In the genomic region with DNA sequence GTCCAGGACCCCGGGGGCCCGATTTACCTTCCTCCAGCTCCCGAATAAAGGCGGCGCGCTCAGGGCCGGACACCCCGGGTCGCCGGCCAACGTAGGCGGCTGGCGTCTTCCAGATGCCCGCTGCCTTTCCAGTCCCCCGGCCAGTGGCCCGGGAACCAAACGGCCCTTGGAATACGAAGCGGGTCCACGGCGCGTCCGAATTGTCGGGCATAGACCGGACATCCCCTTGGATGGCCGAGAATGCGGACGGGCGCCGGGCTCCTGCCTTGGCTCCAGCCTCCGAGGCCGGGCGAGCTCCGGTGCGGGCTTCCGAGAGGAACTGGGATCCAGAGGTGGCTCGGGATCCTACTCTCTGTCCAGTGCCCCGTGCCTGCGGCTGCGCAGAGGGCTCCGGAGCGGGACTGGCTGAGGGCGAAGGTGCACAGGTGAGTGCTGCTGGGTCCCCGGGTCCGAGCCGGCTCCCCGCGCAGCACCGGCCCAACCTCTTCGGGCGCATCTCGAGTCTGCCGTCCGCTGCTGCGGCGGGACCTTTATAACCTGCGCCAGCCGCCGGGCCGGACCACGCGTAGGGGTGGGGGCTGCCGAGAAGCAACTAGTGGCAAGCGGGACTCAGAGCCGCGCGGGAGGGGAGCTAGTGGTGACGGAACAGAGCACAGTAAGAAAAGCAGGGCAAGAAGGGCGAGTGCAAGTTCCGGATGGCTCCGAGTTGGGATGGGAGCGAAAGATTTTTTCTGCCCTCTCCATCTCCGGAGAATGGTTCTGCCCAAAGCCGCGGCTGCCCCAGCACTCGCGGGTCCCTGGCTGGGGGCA, we compare ENCODE assay signal across 8 cellular contexts. TPM values are rescaled to one million over a fixed set of nuclear protein-coding genes. Genes with fewer than 3 reads are reported as not detected.
A peak's percentile ranks its signal among the peaks of the same experiment; 100 is the strongest.
DNase-seq lines count a peak whose midpoint lies in the region; ATAC-seq and TF ChIP-seq lines count a peak whose summit lies in the region.

TSS of gene HAP1 (minus strand) at position 505 of the 810 bp plus-strand sequence. CDS start at position 496, 9 bp downstream.

- 0 to 1% methylated on average over 4 to 13 of the region's 77 CpGs for WGBS in gastroesophageal sphincter (ENCODE audit: low coverage in 1 of 2), 2 donors

- peak; percentile 9 for DNase-seq in A673 (ENCODE audit: low spot score)
- DNase-seq in activated T-cell treated with anti-CD3 and anti-CD28 coated beads, Interleukin-2, amount 50 U/mL, for 24 hours = peak; percentile 46
- no peak for DNase-seq in osteocyte (ENCODE audit: extremely low spot score, unreplicated experiment)

- H3K27me3 ChIP-seq in A673 (replicated peaks; ENCODE audit: insufficient read depth, low read depth, low read length, poor library complexity) = peaks cover 26% of the 10 kb centered on the region
- peaks cover 84% of the 10 kb centered on the region for H3K27me3 ChIP-seq in gastroesophageal sphincter

- no peaks in the 10 kb centered on the region for H3K36me3 Mint-ChIP-seq in activated T-cell treated with anti-CD3 and anti-CD28 coated beads, Interleukin-2, amount 50 U/mL, for 24 hours (ENCODE audit: low read depth)
- no peaks in the 10 kb centered on the region for H3K36me3 Mint-ChIP-seq in osteocyte (ENCODE audit: unreplicated experiment)

- H3K27ac ChIP-seq in A673 (ENCODE audit: low read depth, low read length, poor library complexity, severe bottlenecking) (no peak within 1 kb of the TSS), HEK293 (ENCODE audit: extremely low read depth, low read depth, low read length) (peak within 1 kb of the TSS; percentile 56; the same call in 1 of the 2 replicates), gastroesophageal sphincter (no peak within 1 kb of the TSS)

- CTCF ChIA-PET in A673 (lab: Charles Lee) = no interaction called here
- CTCF ChIA-PET in HEK293 (lab: Yijun Ruan, JAX) = interaction anchor here (0.5 to 1.3 kb wide), 6 partner anchors 52 to 157 kb away, joined by 3 to 9 read pairs (median 4); partner anchors contain the start of gene JUP

- POLR2A ChIA-PET in A673 (lab: Charles Lee; ENCODE audit: low non-redundant PET) = no interaction called here
- POLR2A ChIA-PET in HEK293 (lab: Yijun Ruan, JAX) = interaction anchor here (0.6 to 2.4 kb wide), 25 partner anchors 10 to 232 kb away, joined by 3 to 28 read pairs (median 5); partner anchors contain the start of genes ACLY, CNP, FKBP10 and JUP

- TF ChIP-seq POLR2A in gastroesophageal sphincter (IDR thresholded peaks at IDR 0.05) = peak in 1 of 2 donors; percentile 9

- no TSS peak for BruUV-seq in A673 (replicated peaks; lab: Mats Ljungman, UMichigan)

- H3K36me3 ChIP-seq in A673 (ENCODE audit: insufficient read depth, low read length, poor library complexity, severe bottlenecking) (no peaks in the 10 kb centered on the region), HEK293 (ENCODE audit: control insufficient read depth in 2 of 2, insufficient read depth in 1 of 2, low read length in 2 of 2) (peaks cover 0 to 6% of the 10 kb centered on the region in 2 experiments; a peak in 1 of 3 replicates), gastroesophageal sphincter (no peaks in the 10 kb centered on the region)

- intact Hi-C loops in A673 (cut with micrococcal nuclease; ENCODE audit: unreplicated experiment) = loop anchor here (10.0 kb wide), 1 partner anchor 150 kb away; no protein-coding TSS in a partner anchor

- H3K4me3 Mint-ChIP-seq in activated T-cell treated with anti-CD3 and anti-CD28 coated beads, Interleukin-2, amount 50 U/mL, for 24 hours = peak within 1 kb of the TSS; percentile 33
- H3K4me3 Mint-ChIP-seq in osteocyte (ENCODE audit: unreplicated experiment) = peak within 1 kb of the TSS; percentile 72

- H3K9me3 Mint-ChIP-seq in activated T-cell treated with anti-CD3 and anti-CD28 coated beads, Interleukin-2, amount 50 U/mL, for 24 hours = no peaks in the 10 kb centered on the region
- no peaks in the 10 kb centered on the region for H3K9me3 Mint-ChIP-seq in osteocyte (ENCODE audit: unreplicated experiment)

- no peak for TF ChIP-seq CTCF in A673 (conservative IDR thresholded peaks at IDR 0.05; ENCODE audit: low read depth, low read length)
- TF ChIP-seq CTCF in HEK293 (tag by site-specific recombination; IDR thresholded peaks at IDR 0.05) = no peak
- TF ChIP-seq CTCF in gastroesophageal sphincter (IDR thresholded peaks at IDR 0.05) = no peak
- TF ChIP-seq CTCF in osteocyte (IDR thresholded peaks at IDR 0.05) = no peak

- no peaks in the 10 kb centered on the region for H3K4me1 ChIP-seq in A673 (ENCODE audit: insufficient read depth, low read length, poor library complexity, severe bottlenecking)
- peaks cover 2% of the 10 kb centered on the region; the same call in 1 of the 2 replicates for H3K4me1 ChIP-seq in HEK293 (ENCODE audit: control insufficient read depth, insufficient read depth, low read length)
- H3K4me1 ChIP-seq in gastroesophageal sphincter = peaks cover 0 to 29% (median 16%) of the 10 kb centered on the region in 3 donors

- no peaks in the 10 kb centered on the region for H3K9me3 ChIP-seq in A673 (ENCODE audit: low read depth, low read length, poor library complexity, severe bottlenecking)
- H3K9me3 ChIP-seq in HEK293 (ENCODE audit: control insufficient read depth, insufficient read depth, low read depth, low read length) = no peaks in the 10 kb centered on the region
- H3K9me3 ChIP-seq in gastroesophageal sphincter = no peaks in the 10 kb centered on the region

- peak within 1 kb of the TSS; percentile 39 for H3K4me3 ChIP-seq in A673 (ENCODE audit: low read depth, low read length, poor library complexity, severe bottlenecking)
- H3K4me3 ChIP-seq in HEK293 (ENCODE audit: low read depth, low read length) = peak within 1 kb of the TSS; percentile 64
- peak within 1 kb of the TSS in 1 of 2 donors; percentile 49 for H3K4me3 ChIP-seq in gastroesophageal sphincter

- no peak within 1 kb of the TSS for H3K27ac Mint-ChIP-seq in activated T-cell treated with anti-CD3 and anti-CD28 coated beads, Interleukin-2, amount 50 U/mL, for 24 hours
- H3K27ac Mint-ChIP-seq in osteocyte (ENCODE audit: unreplicated experiment) = no peak within 1 kb of the TSS

- peaks cover 63% of the 10 kb centered on the region for H3K27me3 Mint-ChIP-seq in activated T-cell treated with anti-CD3 and anti-CD28 coated beads, Interleukin-2, amount 50 U/mL, for 24 hours
- H3K27me3 Mint-ChIP-seq in osteocyte (ENCODE audit: unreplicated experiment) = peaks cover 58% of the 10 kb centered on the region

- peak; percentile 42 for ATAC-seq in gastroesophageal sphincter
- no peak for ATAC-seq in GM21786 (IDR thresholded peaks at IDR 0.05; ENCODE audit: unreplicated experiment)
- ATAC-seq in GM18511 (IDR thresholded peaks at IDR 0.05; ENCODE audit: unreplicated experiment) = no peak
- no peak for ATAC-seq in GM21576 (IDR thresholded peaks at IDR 0.05; ENCODE audit: unreplicated experiment)

- no peak for TF ChIP-seq EP300 in gastroesophageal sphincter (IDR thresholded peaks at IDR 0.05)

- H3K4me1 Mint-ChIP-seq in activated T-cell treated with anti-CD3 and anti-CD28 coated beads, Interleukin-2, amount 50 U/mL, for 24 hours (ENCODE audit: low read depth) = peaks cover 6% of the 10 kb centered on the region
- H3K4me1 Mint-ChIP-seq in osteocyte (ENCODE audit: unreplicated experiment) = peaks cover 4% of the 10 kb centered on the region

TF ChIP-seq in HEK293, 187 proteins besides CTCF, POLR2A, EP300 and RAD21 (continues in another document):
- 0 out of 2 replicates have a peak, but pooled peaks have one; percentile 5 for TF ChIP-seq PRDM4 (tag by site-specific recombination; IDR thresholded peaks at IDR 0.05)
- TF ChIP-seq, protein P1, sequence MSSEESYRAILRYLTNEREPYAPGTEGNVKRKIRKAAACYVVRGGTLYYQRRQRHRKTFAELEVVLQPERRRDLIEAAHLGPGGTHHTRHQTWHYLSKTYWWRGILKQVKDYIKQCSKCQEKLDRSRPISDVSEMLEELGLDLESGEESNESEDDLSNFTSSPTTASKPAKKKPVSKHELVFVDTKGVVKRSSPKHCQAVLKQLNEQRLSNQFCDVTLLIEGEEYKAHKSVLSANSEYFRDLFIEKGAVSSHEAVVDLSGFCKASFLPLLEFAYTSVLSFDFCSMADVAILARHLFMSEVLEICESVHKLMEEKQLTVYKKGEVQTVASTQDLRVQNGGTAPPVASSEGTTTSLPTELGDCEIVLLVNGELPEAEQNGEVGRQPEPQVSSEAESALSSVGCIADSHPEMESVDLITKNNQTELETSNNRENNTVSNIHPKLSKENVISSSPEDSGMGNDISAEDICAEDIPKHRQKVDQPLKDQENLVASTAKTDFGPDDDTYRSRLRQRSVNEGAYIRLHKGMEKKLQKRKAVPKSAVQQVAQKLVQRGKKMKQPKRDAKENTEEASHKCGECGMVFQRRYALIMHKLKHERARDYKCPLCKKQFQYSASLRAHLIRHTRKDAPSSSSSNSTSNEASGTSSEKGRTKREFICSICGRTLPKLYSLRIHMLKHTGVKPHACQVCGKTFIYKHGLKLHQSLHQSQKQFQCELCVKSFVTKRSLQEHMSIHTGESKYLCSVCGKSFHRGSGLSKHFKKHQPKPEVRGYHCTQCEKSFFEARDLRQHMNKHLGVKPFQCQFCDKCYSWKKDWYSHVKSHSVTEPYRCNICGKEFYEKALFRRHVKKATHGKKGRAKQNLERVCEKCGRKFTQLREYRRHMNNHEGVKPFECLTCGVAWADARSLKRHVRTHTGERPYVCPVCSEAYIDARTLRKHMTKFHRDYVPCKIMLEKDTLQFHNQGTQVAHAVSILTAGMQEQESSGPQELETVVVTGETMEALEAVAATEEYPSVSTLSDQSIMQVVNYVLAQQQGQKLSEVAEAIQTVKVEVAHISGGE (tag by site-specific recombination; conservative IDR thresholded peaks at IDR 0.05; ENCODE audit: low read depth) = no peak

RNA-seq across cellular contexts. Expression of gene HAP1, which starts in this region (rescaled TPM):
- 1.4 and 1.5 TPM in 2 replicates for total RNA-seq in A673 (2021)
- under 1 TPM in 1 of 4 donors, not detected in 3; 0.54 TPM for total RNA-seq in gastroesophageal sphincter
- 0.11 and 0.24 TPM in 2 replicates for total RNA-seq in osteocyte

Comparison
In these comparisons a context has a peak if more than half of its experiments do, and no peak if none do; other contexts are left out.
1. Peak in ATAC-seq in gastroesophageal sphincter; RNA of the gene not detected or under 1 TPM.